Comparison of ENCODE assay signal across 8 cellular contexts in the genomic region with DNA sequence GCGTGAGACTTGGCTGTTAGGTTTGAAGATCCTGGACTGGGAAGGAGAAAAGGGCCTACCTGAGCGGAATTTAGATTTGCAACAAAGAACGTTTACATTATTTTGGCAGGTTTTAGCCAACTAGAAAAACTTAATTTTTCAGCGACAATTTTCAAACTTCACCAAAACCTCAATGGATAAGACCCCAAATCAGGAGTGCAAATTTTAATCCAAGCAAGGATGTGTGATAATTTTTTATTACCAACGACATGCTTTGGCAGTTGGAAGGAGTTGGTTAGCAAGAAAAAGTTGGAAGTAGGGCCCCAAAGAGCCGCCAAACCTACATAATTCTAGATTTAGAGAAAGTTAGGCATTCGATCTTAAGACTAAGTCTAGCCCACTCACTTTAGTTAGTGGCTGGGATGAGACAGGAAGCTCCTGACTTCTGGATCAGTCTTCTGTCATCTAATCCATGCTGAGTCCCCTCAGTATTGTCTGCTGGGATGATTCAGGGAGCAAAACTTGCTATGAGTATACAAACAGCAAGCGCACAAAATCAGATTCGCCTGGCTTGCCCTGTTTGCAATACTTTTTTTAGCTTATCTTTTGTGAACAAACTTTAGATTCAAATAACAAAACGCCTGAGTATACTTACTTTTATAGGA. TPM values are rescaled to one million over a fixed set of nuclear protein-coding genes. Genes with fewer than 3 reads are reported as not detected.
DNase-seq lines count a peak whose midpoint lies in the region; ATAC-seq and TF ChIP-seq lines count a peak whose summit lies in the region.

No MANE protein-coding gene starts in this region.

- no peaks in the 10 kb centered on the region for H3K36me3 ChIP-seq in HEK293 (ENCODE audit: control insufficient read depth in 2 of 2, insufficient read depth in 1 of 2, low read length in 2 of 2)
- peaks cover 10% of the 10 kb centered on the region for H3K36me3 ChIP-seq in WERI-Rb-1
- no peaks in the 10 kb centered on the region for H3K36me3 ChIP-seq in gastroesophageal sphincter
- H3K36me3 ChIP-seq in smooth muscle cell (ENCODE audit: low read depth), result no peaks in the 10 kb centered on the region

- peak overlapping the region; percentile 46 for H2AFZ ChIP-seq in smooth muscle cell (ENCODE audit: low read depth)

- H3K4me3 ChIP-seq in HEK293 (ENCODE audit: low read depth, low read length) (peak overlapping the region; percentile 94), WERI-Rb-1 (ENCODE audit: low read depth, low read length) (peak overlapping the region; percentile 54), gastroesophageal sphincter (peak overlapping the region; percentile 86 to 96), smooth muscle cell (peak overlapping the region; percentile 96)

- H3K4me1 ChIP-seq in HEK293 (ENCODE audit: control insufficient read depth, insufficient read depth, low read length) (peaks cover 9% of the 10 kb centered on the region), gastroesophageal sphincter (peaks cover 0 to 43% (median 12%) of the 10 kb centered on the region in 3 donors), smooth muscle cell (ENCODE audit: low read depth) (peaks cover 40% of the 10 kb centered on the region)

- no peak for TF ChIP-seq EP300 in gastroesophageal sphincter (IDR thresholded peaks at IDR 0.05)

- peaks cover 40% of the 10 kb centered on the region for H3K79me2 ChIP-seq in smooth muscle cell (ENCODE audit: low read depth)

- no peaks in the 10 kb centered on the region for H3K9me3 ChIP-seq in HEK293 (ENCODE audit: control insufficient read depth, insufficient read depth, low read depth, low read length)
- no peaks in the 10 kb centered on the region for H3K9me3 ChIP-seq in WERI-Rb-1 (ENCODE audit: severe bottlenecking)
- H3K9me3 ChIP-seq in gastroesophageal sphincter, result no peaks in the 10 kb centered on the region
- H3K9me3 ChIP-seq in smooth muscle cell (replicated peaks; ENCODE audit: low read depth), result no peaks in the 10 kb centered on the region

- ATAC-seq in gastroesophageal sphincter (no peak), GM18511 (IDR thresholded peaks at IDR 0.05; ENCODE audit: unreplicated experiment) (no peak), left colon (no peak)

- H3K4me2 ChIP-seq in smooth muscle cell, result peak overlapping the region; percentile 81

- peak overlapping the region; percentile 73 for H3K9ac ChIP-seq in smooth muscle cell (ENCODE audit: low read depth)

- no peaks in the 10 kb centered on the region for H3K27me3 ChIP-seq in WERI-Rb-1 (ENCODE audit: insufficient read depth, low read depth, severe bottlenecking)
- H3K27me3 ChIP-seq in gastroesophageal sphincter, result no peaks in the 10 kb centered on the region
- H3K27me3 ChIP-seq in smooth muscle cell (ENCODE audit: low read depth), result no peaks in the 10 kb centered on the region

- H4K20me1 ChIP-seq in smooth muscle cell (ENCODE audit: low read depth), result peaks cover 34% of the 10 kb centered on the region

- DNase-seq in WERI-Rb-1 (no peak), smooth muscle cell (lab: John Stamatoyannopoulos, UW; ENCODE audit: unreplicated experiment) (no peak), left colon (no peak), anterior cingulate cortex (lab: John Stamatoyannopoulos, UW) (no peak)
- no peak for DNase-seq in stimulated activated CD4-positive, alpha-beta T cell treated with anti-CD3 and anti-CD28 coated beads, Interleukin-4, amount 100 ng/mL, for 4 hours

- peaks cover 15% of the 10 kb centered on the region for H3F3A ChIP-seq in smooth muscle cell (ENCODE audit: low read depth)

- CTCF ChIA-PET in HEK293 (lab: Yijun Ruan, JAX), result interaction anchor here (0.8 kb wide), 1 partner anchor 79 kb away, joined by 3 read pairs; no protein-coding TSS in a partner anchor

- TF ChIP-seq CTCF in HEK293 (tag by site-specific recombination; IDR thresholded peaks at IDR 0.05) (no peak), WERI-Rb-1 (IDR thresholded peaks at IDR 0.05; ENCODE audit: low read depth, low read length) (no peak), gastroesophageal sphincter (IDR thresholded peaks at IDR 0.05) (no peak), smooth muscle cell (IDR thresholded peaks at IDR 0.05; ENCODE audit: borderline replicate concordance, insufficient read depth, poor library complexity, severe bottlenecking) (no peak)

- 33 to 48% methylated on average over 6 to 10 of the region's 10 CpGs for whole genome bisulfite sequencing in gastroesophageal sphincter (ENCODE audit: low coverage in 1 of 2), 2 donors
- WGBS in smooth muscle cell (ENCODE audit: low lambda C conversion rate), result 9% methylated on average over 10 of the region's 10 CpGs

- no peak for TF ChIP-seq POLR2A in gastroesophageal sphincter (IDR thresholded peaks at IDR 0.05)

- peak overlapping the region; percentile 100 for H3K27ac ChIP-seq in HEK293 (ENCODE audit: extremely low read depth, low read depth, low read length)
- H3K27ac ChIP-seq in WERI-Rb-1, result peak overlapping the region; percentile 99
- H3K27ac ChIP-seq in gastroesophageal sphincter, result peak overlapping the region; percentile 62 to 100 (median 99)
- peak overlapping the region; percentile 88 for H3K27ac ChIP-seq in smooth muscle cell (ENCODE audit: low read depth)

- intact Hi-C loops in left colon (cut with DNase I, micrococcal nuclease), result no loop called here

- POLR2A ChIA-PET in HEK293 (lab: Yijun Ruan, JAX), result interaction anchor here (0.8 to 2.4 kb wide), 10 partner anchors 8 to 133 kb away, joined by 3 to 13 read pairs (median 6); no protein-coding TSS in a partner anchor

TF ChIP-seq in HEK293, 187 proteins besides CTCF, POLR2A, EP300 and RAD21:
- peak; percentile 66 for TF ChIP-seq ZNF335 (tag by site-specific recombination; conservative IDR thresholded peaks at IDR 0.05)
- TF ChIP-seq HOXD13 (CRISPR knock-in tag; IDR thresholded peaks at IDR 0.05; ENCODE audit: borderline replicate concordance), result no peak
- 0 out of 2 replicates have a peak, but pooled peaks have one; percentile 6 for TF ChIP-seq SP3 (tag by site-specific recombination; IDR thresholded peaks at IDR 0.05)
- no peak for TF ChIP-seq ZNF747 (tag by site-specific recombination; IDR thresholded peaks at IDR 0.05)
- 0 out of 2 replicates have a peak, but pooled peaks have one; percentile 1 for TF ChIP-seq ZBTB48 (tag by site-specific recombination; IDR thresholded peaks at IDR 0.05)
- TF ChIP-seq ZNF391 (tag by site-specific recombination; IDR thresholded peaks at IDR 0.05; ENCODE audit: borderline replicate concordance, low read depth), result no peak
- TF ChIP-seq SP7 (tag by site-specific recombination; IDR thresholded peaks at IDR 0.05), result peak; percentile 9; the same call in 1 of the 2 replicates

RNA-seq across cellular contexts. Expression of gene RDX, which starts 0.8 kb away (rescaled TPM):
- total RNA-seq in gastroesophageal sphincter (100 to 1,000 TPM in 2 of 4 donors, 10 to 100 TPM in 2; 75.7 to 114 (median 106) TPM), smooth muscle cell (146 and 165 TPM in 2 replicates), left colon (10 to 100 TPM; 16.4 to 18.4 TPM)
- polyA plus RNA-seq in smooth muscle cell, result 137 and 217 TPM in 2 replicates
